9 cellular contexts compared by ENCODE assay signal in the genomic region with DNA sequence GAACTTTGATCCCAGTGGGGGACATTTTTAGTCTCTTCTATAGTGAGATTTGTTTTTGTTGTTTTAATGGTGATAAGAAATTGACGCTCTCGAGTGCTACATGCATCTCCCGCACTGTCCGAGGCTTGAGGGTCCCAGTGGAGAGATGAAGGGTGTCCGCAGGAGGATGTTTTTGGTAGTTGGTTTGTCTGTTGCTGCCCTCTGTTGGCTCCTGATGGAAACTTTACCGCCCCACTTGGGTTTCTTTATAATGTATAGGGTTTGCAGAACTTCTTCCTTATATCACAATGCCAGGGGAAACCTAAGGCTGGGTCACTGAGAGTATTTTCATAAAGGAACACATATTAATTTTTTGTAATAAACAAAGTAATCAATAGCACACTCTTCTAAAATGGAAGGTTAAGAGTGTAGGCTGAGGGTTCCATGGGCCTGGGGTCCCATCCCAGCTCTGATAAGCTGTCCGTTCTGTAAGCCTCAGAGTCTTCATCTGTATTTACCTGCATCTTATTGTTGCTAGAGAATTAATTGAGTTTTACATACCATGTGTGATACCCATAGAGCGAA.
DNase-seq lines count a peak whose midpoint lies in the region; ATAC-seq and TF ChIP-seq lines count a peak whose summit lies in the region.
"Had no signal": no experiment of that assay in that cellular context is flagged by ENCODE, and none has a peak within 500 bp of the region (broad histone marks: within the 10 kb centered on the region; RNA-seq: fewer than 3 reads in every experiment).

No MANE protein-coding gene starts in this region.

- H3K4me3 ChIP-seq in thyroid gland (replicated peaks in 1 of 3) = no peak overlapping the region

- no peaks in the 10 kb centered on the region for H3K36me3 ChIP-seq in thyroid gland

- no peaks in the 10 kb centered on the region for H3K9me3 ChIP-seq in thyroid gland

- no peak overlapping the region for H3K27ac ChIP-seq in thyroid gland

- WGBS in thyroid gland, 2 donors = 32 to 38% methylated on average over 8 of the region's 8 CpGs

- DNase-seq in AG08396 (ENCODE audit: low spot score) (peak; percentile 11), RPMI7951 (ENCODE audit: low read depth) (peak; percentile 40), foreskin melanocyte (peak; percentile 6), thyroid gland (no peak), middle frontal gyrus (ENCODE audit: extremely low spot score, low spot score) (no peak), cerebellum (ENCODE audit: low spot score) (no peak), pons (ENCODE audit: low spot score) (no peak)
- DNase-seq: activated B cell treated with CpG ODN at 0.5 μM for 24 hours had no signal

- intact Hi-C loops in thyroid gland (cut with DNase I) = no loop called here

- peak in 1 of 6 experiments; percentile 34 for TF ChIP-seq CTCF in thyroid gland (IDR thresholded peaks at IDR 0.05)

- peaks cover 18 to 23% of the 10 kb centered on the region in 2 donors for H3K4me1 ChIP-seq in thyroid gland

- no peaks in the 10 kb centered on the region for H3K27me3 ChIP-seq in thyroid gland

- no peak for TF ChIP-seq POLR2A in thyroid gland (IDR thresholded peaks at IDR 0.05)

- ATAC-seq in GM18511 (IDR thresholded peaks at IDR 0.05; ENCODE audit: unreplicated experiment) = peak; percentile 49

Comparison
In these comparisons a context has a peak if more than half of its experiments do, and no peak if none do; other contexts are left out.
1. DNase-seq: peak in AG08396 (single experiment), RPMI7951 (single experiment) and foreskin melanocyte (single experiment); none in thyroid gland (0 of 2), middle frontal gyrus (single experiment), cerebellum (single experiment) and pons (single experiment).